ENCODE assay signal across 8 cellular contexts in genomic region chrX:19889582-19890342, GRCh38. TPM values are rescaled to one million over a fixed set of nuclear protein-coding genes. Genes with fewer than 3 reads are reported as not detected.
DNase-seq lines count a peak whose midpoint lies in the region; ATAC-seq and TF ChIP-seq lines count a peak whose summit lies in the region.

No MANE protein-coding gene starts in this region.

- DNase-seq in GM12865 (ENCODE audit: low read depth) (peak; percentile 92), RPMI7951 (ENCODE audit: low read depth) (peak; percentile 85), astrocyte of the hippocampus (ENCODE audit: low read depth, low spot score) (peak; percentile 52), vagina (ENCODE audit: extremely low spot score in 2 of 2) (no peak), G401 (ENCODE audit: low spot score) (no peak), dorsolateral prefrontal cortex (no peak)
- peak; percentile 16 to 50 for DNase-seq in stimulated activated CD4-positive, alpha-beta T cell treated with anti-CD3 and anti-CD28 coated beads, Interleukin-4, amount 100 ng/mL, for 4 hours

- H3K4me1 ChIP-seq in vagina, result no peaks in the 10 kb centered on the region

- H3K27me3 ChIP-seq in vagina, result no peaks in the 10 kb centered on the region
- peaks cover 0 to 45% (median 5%) of the 10 kb centered on the region in 45 donors for H3K27me3 ChIP-seq in dorsolateral prefrontal cortex

- ATAC-seq in HG02610 (IDR thresholded peaks at IDR 0.05; ENCODE audit: unreplicated experiment), result peak; percentile 55

- H3K36me3 ChIP-seq in vagina, result no peaks in the 10 kb centered on the region

- TF ChIP-seq POLR2A in vagina (IDR thresholded peaks at IDR 0.05), result no peak

- no peak overlapping the region for H3K4me3 ChIP-seq in GM12865 (ENCODE audit: low read depth, low read length)
- no peak overlapping the region for H3K4me3 ChIP-seq in vagina
- H3K4me3 ChIP-seq in dorsolateral prefrontal cortex, result no peak overlapping the region

- TF ChIP-seq CTCF in GM12865 (IDR thresholded peaks at IDR 0.05; ENCODE audit: insufficient read depth, low read depth, low read length, missing control alignments) (peak; percentile 1), vagina (IDR thresholded peaks at IDR 0.05) (no peak), dorsolateral prefrontal cortex (IDR thresholded peaks at IDR 0.05 in 54 of 56, conservative IDR thresholded peaks at IDR 0.05 in 2 of 56; ENCODE audit: low read depth in 1 of 56, partially characterized antibody in 56 of 56) (no peak)

- intact Hi-C loops in vagina (cut with DNase I) (loop anchor here (5.0 kb wide), 1 partner anchor 342 kb away; no protein-coding TSS in a partner anchor), dorsolateral prefrontal cortex (cut with DNase I) (loop anchor here (2.0 to 10.0 kb wide), 10 partner anchors 142 to 517 kb away; no protein-coding TSS in a partner anchor)

- H3K27ac ChIP-seq in vagina (no peak overlapping the region), dorsolateral prefrontal cortex (no peak overlapping the region)

- in situ Hi-C loops in G401 (cut with HindIII; ENCODE audit: low sequenced_read_pairs), result no loop called here

- no peaks in the 10 kb centered on the region for H3K9me3 ChIP-seq in vagina

RNA-seq across cellular contexts. Expression of gene SH3KBP1, which starts 2.4 kb away (rescaled TPM):
- 55.0 and 67.8 TPM in 2 replicates for total RNA-seq in RPMI7951 (2014; rRNA removed; shearing (Covaris generic))
- total RNA-seq in vagina (16.9 TPM), dorsolateral prefrontal cortex (10 to 100 TPM; 23.7 to 64.8 (median 47.2) TPM)
- total RNA-seq in G401 (2014; rRNA removed; shearing (Covaris generic)), result 16.7 and 26.8 TPM in 2 replicates

Comparison
In these comparisons a context has a peak if more than half of its experiments do, and no peak if none do; other contexts are left out.
1. DNase-seq: peak in GM12865 (single experiment), RPMI7951 (single experiment), astrocyte of the hippocampus (single experiment) and stimulated activated CD4-positive, alpha-beta T cell treated with anti-CD3 and anti-CD28 coated beads, Interleukin-4, amount 100 ng/mL, for 4 hours (2 of 2); none in vagina (0 of 2), G401 (single experiment) and dorsolateral prefrontal cortex (0 of 10).